Comparison of ENCODE assay signal across 9 cellular contexts in genomic region chr14:52175982-52176502, GRCh38.
A peak's percentile ranks its signal among the peaks of the same experiment; 100 is the strongest.
DNase-seq lines count a peak whose midpoint lies in the region; ATAC-seq and TF ChIP-seq lines count a peak whose summit lies in the region.
"Had no signal": no experiment of that assay in that cellular context is flagged by ENCODE, and none has a peak within 500 bp of the region (broad histone marks: within the 10 kb centered on the region; RNA-seq: fewer than 3 reads in every experiment).

No MANE protein-coding gene starts in this region.

- peaks cover 55% of the 10 kb centered on the region for H3K9me3 Mint-ChIP-seq in activated T-helper 2 cell treated with anti-CD3 and anti-CD28 coated beads, Interferon-gamma antibody, Interleukin-2, Interleukin-4, amounts not matched to agents 10 μg/mL and 5 μg/mL and 100 μg/mL, durations not matched to agents 14 hours and 24 hours and 36 hours

- no peaks in the 10 kb centered on the region for H3K27me3 Mint-ChIP-seq in activated T-helper 2 cell treated with anti-CD3 and anti-CD28 coated beads, Interferon-gamma antibody, Interleukin-2, Interleukin-4, amounts not matched to agents 10 μg/mL and 5 μg/mL and 100 μg/mL, durations not matched to agents 14 hours and 24 hours and 36 hours (ENCODE audit: low read depth)

- peak overlapping the region; percentile 47 for H3K4me3 Mint-ChIP-seq in activated T-helper 2 cell treated with anti-CD3 and anti-CD28 coated beads, Interferon-gamma antibody, Interleukin-2, Interleukin-4, amounts not matched to agents 10 μg/mL and 5 μg/mL and 100 μg/mL, durations not matched to agents 14 hours and 24 hours and 36 hours (ENCODE audit: low read depth)

- ATAC-seq in HG03159 (IDR thresholded peaks at IDR 0.05; ENCODE audit: unreplicated experiment), result peak; percentile 85
- no peak for ATAC-seq in GM21526 (IDR thresholded peaks at IDR 0.05; ENCODE audit: low FRiP score, unreplicated experiment)

- H3K36me3 Mint-ChIP-seq in activated T-helper 2 cell treated with anti-CD3 and anti-CD28 coated beads, Interferon-gamma antibody, Interleukin-2, Interleukin-4, amounts not matched to agents 10 μg/mL and 5 μg/mL and 100 μg/mL, durations not matched to agents 14 hours and 24 hours and 36 hours (ENCODE audit: low read depth), result no peaks in the 10 kb centered on the region

- in situ Hi-C loops in transverse colon (cut with MboI; ENCODE audit: low pct_ligation_motif_present in 1 of 4, low pct_unique_long_range_greater_than_20kb in 1 of 4, low sequenced_read_pairs in 3 of 4), result no loop called here

- no peak for TF ChIP-seq POLR2A in transverse colon (IDR thresholded peaks at IDR 0.05)
- TF ChIP-seq POLR2A in testis (IDR thresholded peaks at IDR 0.05), result no peak

- TF ChIP-seq CTCF in transverse colon (IDR thresholded peaks at IDR 0.05), result no peak
- no peak for TF ChIP-seq CTCF in testis (IDR thresholded peaks at IDR 0.05)

- DNase-seq in activated gamma-delta T cell treated with Interleukin-2 at 50 U/mL for 16 hours, result peak; percentile 49
- DNase-seq in activated gamma-delta T cell (lab: John Stamatoyannopoulos, UW), result no peak
- DNase-seq in activated T-helper 2 cell treated with anti-CD3 and anti-CD28 coated beads, Interferon-gamma antibody, Interleukin-2, Interleukin-4, amounts not matched to agents 10 μg/mL and 5 μg/mL and 100 μg/mL, durations not matched to agents 14 hours and 24 hours and 36 hours (ENCODE audit: low spot score), result no peak
- peak; percentile 25 for DNase-seq in transverse colon
- DNase-seq in NCI-H774 (lab: John Stamatoyannopoulos, UW), result no peak
- no peak for DNase-seq in testis
- DNase-seq: posterior cingulate gyrus had no signal

- no peak for TF ChIP-seq EP300 in transverse colon (IDR thresholded peaks at IDR 0.05; ENCODE audit: low read depth)

- H3K36me3 ChIP-seq in transverse colon (no peaks in the 10 kb centered on the region), testis (ENCODE audit: low read depth, missing control alignments) (no peaks in the 10 kb centered on the region)

- H3K27me3 ChIP-seq in transverse colon, result no peaks in the 10 kb centered on the region
- H3K27me3 ChIP-seq in testis, result no peaks in the 10 kb centered on the region

- 60 to 70% methylated on average over 2 to 6 of the region's 6 CpGs for WGBS in transverse colon (ENCODE audit: low coverage in 1 of 2), 2 donors
- 71 to 73% methylated on average over 6 of the region's 6 CpGs for WGBS in testis, 2 donors

- peak overlapping the region; percentile 26 for H3K27ac Mint-ChIP-seq in activated T-helper 2 cell treated with anti-CD3 and anti-CD28 coated beads, Interferon-gamma antibody, Interleukin-2, Interleukin-4, amounts not matched to agents 10 μg/mL and 5 μg/mL and 100 μg/mL, durations not matched to agents 14 hours and 24 hours and 36 hours

- H3K9me3 ChIP-seq in transverse colon (peaks cover 25 to 29% of the 10 kb centered on the region in 2 donors), testis (no peaks in the 10 kb centered on the region)

- intact Hi-C loops in activated T-helper 2 cell treated with anti-CD3 and anti-CD28 coated beads, Interferon-gamma antibody, Interleukin-2, Interleukin-4, amounts not matched to agents 10 μg/mL and 5 μg/mL and 100 μg/mL, durations not matched to agents 14 hours and 24 hours and 36 hours (cut with micrococcal nuclease), result no loop called here
- intact Hi-C loops in transverse colon (cut with DNase I; ENCODE audit: low total_unique reads), result no loop called here
- intact Hi-C loops in testis (cut with DNase I; ENCODE audit: low total_unique reads), result no loop called here

- H3K27ac ChIP-seq in transverse colon, result peak overlapping the region in 1 of 4 donors; percentile 29
- no peak overlapping the region for H3K27ac ChIP-seq in testis

- H3K4me1 ChIP-seq in transverse colon (peaks cover 0 to 4% (median 0%) of the 10 kb centered on the region in 4 donors), testis (no peaks in the 10 kb centered on the region)

- peaks cover 11% of the 10 kb centered on the region for H3K4me1 Mint-ChIP-seq in activated T-helper 2 cell treated with anti-CD3 and anti-CD28 coated beads, Interferon-gamma antibody, Interleukin-2, Interleukin-4, amounts not matched to agents 10 μg/mL and 5 μg/mL and 100 μg/mL, durations not matched to agents 14 hours and 24 hours and 36 hours (ENCODE audit: low read depth)

- H3K4me3 ChIP-seq in transverse colon (no peak overlapping the region), testis (no peak overlapping the region)

Comparison
In these comparisons a context has a peak if more than half of its experiments do, and no peak if none do; other contexts are left out.
1. DNase-seq: peak in activated gamma-delta T cell treated with Interleukin-2 at 50 U/mL for 16 hours (single experiment) and transverse colon (single experiment); none in activated gamma-delta T cell (single experiment), activated T-helper 2 cell treated with anti-CD3 and anti-CD28 coated beads, Interferon-gamma antibody, Interleukin-2, Interleukin-4, amounts not matched to agents 10 μg/mL and 5 μg/mL and 100 μg/mL, durations not matched to agents 14 hours and 24 hours and 36 hours (single experiment), NCI-H774 (single experiment) and testis (single experiment).